ENCODE assay signal across 16 cellular contexts in the genomic region with DNA sequence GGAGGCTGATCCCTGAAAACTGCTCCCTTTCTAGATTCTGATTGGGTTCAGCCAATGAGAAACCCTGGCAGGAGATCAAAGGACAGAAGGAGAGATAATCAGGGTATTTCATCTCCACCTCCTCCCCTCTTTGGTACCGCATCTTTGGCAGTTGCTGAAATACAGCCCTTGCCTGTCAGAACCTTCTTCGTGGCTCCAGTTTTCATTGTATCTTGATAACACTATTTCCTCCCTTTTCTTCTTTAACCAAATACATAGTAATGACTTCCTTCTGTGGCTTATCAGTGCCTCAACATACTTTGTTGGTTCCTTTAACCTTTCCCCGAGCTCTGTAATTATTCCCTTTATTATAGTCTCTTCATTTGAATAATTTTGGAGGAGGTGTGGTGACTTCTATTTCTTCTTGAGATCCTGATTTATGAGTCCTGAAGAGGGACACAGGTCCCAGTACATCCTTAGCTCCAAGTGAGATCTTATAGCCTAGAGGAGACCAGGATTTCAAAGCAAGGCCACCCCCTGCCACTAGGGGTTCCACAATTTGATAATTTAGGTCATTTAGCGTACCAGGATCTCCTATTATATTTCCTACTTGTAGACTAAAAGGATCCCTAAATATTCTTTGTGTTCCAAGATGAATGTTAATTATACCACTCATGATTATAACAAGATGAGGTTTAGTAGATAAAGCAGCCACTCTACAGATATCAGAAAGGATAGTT.
A peak's percentile ranks its signal among the peaks of the same experiment; 100 is the strongest.
DNase-seq lines count a peak whose midpoint lies in the region; ATAC-seq, FAIRE-seq and TF ChIP-seq lines count a peak whose summit lies in the region.
"Had no signal": no experiment of that assay in that cellular context is flagged by ENCODE, and none has a peak within 500 bp of the region (broad histone marks: within the 10 kb centered on the region; RNA-seq: fewer than 3 reads in every experiment).

No MANE protein-coding gene starts in this region.

- FAIRE-seq in GM12878 (lab: Jason Lieb, UNC): no peak
- FAIRE-seq: pancreas had no signal

- H3K27ac ChIP-seq in GM12878 (ENCODE audit: control insufficient read depth, insufficient read depth): no peak overlapping the region
- H3K27ac ChIP-seq: body of pancreas, pancreas, SJSA1, upper lobe of left lung had no signal

- no peak overlapping the region for H3K4me3 ChIP-seq in GM12878
- H3K4me3 ChIP-seq: body of pancreas, pancreas, SJSA1, upper lobe of left lung had no signal

- SMC1A ChIA-PET in GM12878 (lab: Charles Lee; ENCODE audit: uncharacterized antibody, unreplicated experiment): no interaction called here

- no peaks in the 10 kb centered on the region for H3K27me3 ChIP-seq in GM12878 (replicated peaks in 1 of 2; ENCODE audit: control insufficient read depth in 2 of 2, insufficient read depth in 2 of 2, low read length in 1 of 2)
- H3K27me3 ChIP-seq: body of pancreas, pancreas, upper lobe of left lung had no signal

- H3K9ac ChIP-seq in GM12878 (ENCODE audit: control insufficient read depth, insufficient read depth, low read length): no peak overlapping the region

- H3K27me3 Mint-ChIP-seq in progenitor cell of endocrine pancreas: no peaks in the 10 kb centered on the region

- DNase-seq in NCI-H2171 treated with DMSO at 0.1 percent for 48 hours (lab: John Stamatoyannopoulos, UW) (peak; percentile 1), NCI-H2171 (lab: John Stamatoyannopoulos, UW) (no peak), KBM-7 (peak; percentile 60), GM12878 (ENCODE audit: low read depth, low spot score) (no peak), progenitor cell of endocrine pancreas (ENCODE audit: low spot score, unreplicated experiment) (no peak), DMS79 (lab: John Stamatoyannopoulos, UW) (no peak)
- DNase-seq: body of pancreas, hypothalamus, NCI-H1092, NCI-H526, pancreas, upper lobe of left lung had no signal

- H4K20me1 ChIP-seq in GM12878 (ENCODE audit: control insufficient read depth, insufficient read depth): no peaks in the 10 kb centered on the region

- H3K4me1 Mint-ChIP-seq in progenitor cell of endocrine pancreas (ENCODE audit: low read depth): no peaks in the 10 kb centered on the region

- peak; percentile 15 to 39 (median 27); a peak in 3 of 6 replicates for TF ChIP-seq CTCF in GM12878 (IDR thresholded peaks at IDR 0.05 in 2 of 3, conservative IDR thresholded peaks at IDR 0.05 in 1 of 3; ENCODE audit: control insufficient read depth in 2 of 3, extremely low read depth in 1 of 3, insufficient read depth in 1 of 3, low read depth in 3 of 3, low read length in 3 of 3)
- peak; percentile 31 for TF ChIP-seq CTCF in progenitor cell of endocrine pancreas (IDR thresholded peaks at IDR 0.05; ENCODE audit: unreplicated experiment)

- peak; percentile 21; the same call in 1 of the 2 replicates for TF ChIP-seq RAD21 in GM12878 (IDR thresholded peaks at IDR 0.05; ENCODE audit: insufficient read depth, low read depth, low read length)

- no peaks in the 10 kb centered on the region for H3K36me3 Mint-ChIP-seq in progenitor cell of endocrine pancreas (ENCODE audit: insufficient read depth)

- peak; percentile 69 for ATAC-seq in GM12878
- ATAC-seq in HG03521 (IDR thresholded peaks at IDR 0.05; ENCODE audit: unreplicated experiment): no peak
- no peak for ATAC-seq in GM19035 (IDR thresholded peaks at IDR 0.05; ENCODE audit: unreplicated experiment)
- ATAC-seq: body of pancreas, pancreas had no signal

- no peaks in the 10 kb centered on the region for H3K9me3 Mint-ChIP-seq in progenitor cell of endocrine pancreas (ENCODE audit: low read depth)
- H3K9me3 Mint-ChIP-seq: activated T-helper 2 cell treated with anti-CD3 and anti-CD28 coated beads, Interferon-gamma antibody, Interleukin-2, Interleukin-4, amounts not matched to agents 10 μg/mL and 5 μg/mL and 100 μg/mL, durations not matched to agents 14 hours and 24 hours and 36 hours had no signal

- CTCF ChIA-PET in GM12878 (lab: Yijun Ruan, JAX): interaction anchor here (1.0 kb wide), 1 partner anchor 301 kb away, joined by 4 read pairs; no protein-coding TSS in a partner anchor

- H3K27ac Mint-ChIP-seq in progenitor cell of endocrine pancreas: no peak overlapping the region
- H3K27ac Mint-ChIP-seq: activated T-helper 2 cell treated with anti-CD3 and anti-CD28 coated beads, Interferon-gamma antibody, Interleukin-2, Interleukin-4, amounts not matched to agents 10 μg/mL and 5 μg/mL and 100 μg/mL, durations not matched to agents 14 hours and 24 hours and 36 hours had no signal

- TF ChIP-seq EP300 in GM12878 (IDR thresholded peaks at IDR 0.05; ENCODE audit: borderline replicate concordance in 1 of 2, control insufficient read depth in 1 of 2, low read depth in 2 of 2, low read length in 2 of 2): no peak

- no peak overlapping the region for H3K4me3 Mint-ChIP-seq in progenitor cell of endocrine pancreas (ENCODE audit: low read depth)

- H2AFZ ChIP-seq in GM12878 (ENCODE audit: control insufficient read depth, low read depth, low read length): no peak overlapping the region

- no peaks in the 10 kb centered on the region for H3K9me3 ChIP-seq in GM12878 (replicated peaks; ENCODE audit: control insufficient read depth, insufficient read depth, low read length)
- H3K9me3 ChIP-seq: body of pancreas, pancreas, SJSA1, upper lobe of left lung had no signal

- POLR2A ChIA-PET in GM12878 (lab: Charles Lee): no interaction called here

- no peak overlapping the region for H3K4me2 ChIP-seq in GM12878 (ENCODE audit: control insufficient read depth, insufficient read depth)

- no peaks in the 10 kb centered on the region for H3K36me3 ChIP-seq in GM12878 (ENCODE audit: control insufficient read depth in 2 of 2, insufficient read depth in 2 of 2, low read length in 1 of 2)
- H3K36me3 ChIP-seq: pancreas, SJSA1, upper lobe of left lung had no signal

- RAD21 ChIA-PET in GM12878 (lab: Charles Lee; ENCODE audit: unreplicated experiment): interaction anchor here (0.6 to 0.7 kb wide), 2 partner anchors 10 to 301 kb away, joined by 3 read pairs; no protein-coding TSS in a partner anchor

- BruUV-seq in GM12878 (replicated peaks; lab: Mats Ljungman, UMichigan): no TSS peak

- H3K4me1 ChIP-seq in GM12878 (ENCODE audit: control insufficient read depth, insufficient read depth, low read length): no peaks in the 10 kb centered on the region
- H3K4me1 ChIP-seq: body of pancreas, pancreas, SJSA1, upper lobe of left lung had no signal

- 33% methylated on average over 4 of the region's 4 CpGs for WGBS in GM12878 (ENCODE audit: insufficient coverage, insufficient replicate concordance, low lambda C conversion rate, missing lambda C conversion rate)

- TF ChIP-seq POLR2A in GM12878 (IDR thresholded peaks at IDR 0.05; ENCODE audit: low read depth, low read length): no peak

- no peaks in the 10 kb centered on the region for H3K79me2 ChIP-seq in GM12878 (ENCODE audit: control insufficient read depth, insufficient read depth, low read length)

- in situ Hi-C loops in KBM-7 (cut with MboI; ENCODE audit: low pct_unique_long_range_greater_than_20kb, low sequenced_read_pairs) (no loop called here), GM12878 (cut with MboI) (no loop called here)

- intact Hi-C loops in GM12878 (cut with micrococcal nuclease; ENCODE audit: unreplicated experiment): no loop called here

TF ChIP-seq in GM12878, 131 proteins besides CTCF, POLR2A, EP300 and RAD21:
- TF ChIP-seq PML (IDR thresholded peaks at IDR 0.05; ENCODE audit: low read length) (no peak), ZSCAN29 (IDR thresholded peaks at IDR 0.05) (no peak), CBFB (IDR thresholded peaks at IDR 0.05; ENCODE audit: low read depth) (no peak), CHD4 (IDR thresholded peaks at IDR 0.05) (no peak), KLF5 (IDR thresholded peaks at IDR 0.05; ENCODE audit: partially characterized antibody) (no peak), KAT2A (conservative IDR thresholded peaks at IDR 0.05; ENCODE audit: control insufficient read depth, low read depth, low read length) (no peak), BCL11A (IDR thresholded peaks at IDR 0.05; ENCODE audit: low read depth, low read length) (no peak), ESRRA (IDR thresholded peaks at IDR 0.05; ENCODE audit: low read length) (no peak), ATF7 (IDR thresholded peaks at IDR 0.05; ENCODE audit: low read depth) (no peak), FOXM1 (IDR thresholded peaks at IDR 0.05; ENCODE audit: low read depth, low read length) (no peak), TARDBP (IDR thresholded peaks at IDR 0.05; ENCODE audit: borderline replicate concordance) (no peak), SMAD5 (IDR thresholded peaks at IDR 0.05; ENCODE audit: low read depth) (no peak), EED (IDR thresholded peaks at IDR 0.05; ENCODE audit: low read depth) (no peak), TCF3 (IDR thresholded peaks at IDR 0.05; ENCODE audit: borderline replicate concordance, insufficient read depth, low read depth, low read length) (no peak)

Comparison
In these comparisons a context has a peak if more than half of its experiments do, and no peak if none do; other contexts are left out.
1. DNase-seq: peak in NCI-H2171 treated with DMSO at 0.1 percent for 48 hours (single experiment) and KBM-7 (single experiment); none in NCI-H2171 (single experiment), GM12878 (single experiment), progenitor cell of endocrine pancreas (single experiment) and DMS79 (single experiment).